In the genomic region with DNA sequence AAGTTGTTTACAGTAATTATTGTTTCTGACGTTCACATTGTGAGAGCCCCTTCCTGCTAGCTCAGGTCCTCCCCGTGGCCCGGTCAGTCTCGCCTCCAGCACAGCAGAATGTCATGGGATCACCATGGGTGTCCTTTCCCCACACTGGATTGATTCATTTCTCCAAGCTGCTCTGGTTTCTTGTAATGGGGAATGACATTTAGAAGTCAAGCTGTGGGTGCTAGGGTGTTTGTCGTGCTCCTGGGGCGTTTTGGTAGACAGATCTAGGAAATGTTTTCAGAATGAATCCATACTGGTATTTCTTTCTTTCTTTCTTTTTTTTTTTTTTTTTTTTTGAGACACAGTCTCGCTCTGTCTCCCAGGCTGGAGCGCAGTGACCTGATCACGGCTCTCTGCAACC, we compare ENCODE assay signal across 6 cellular contexts. TPM values are rescaled to one million over a fixed set of nuclear protein-coding genes. Genes with fewer than 3 reads are reported as not detected.
DNase-seq lines count a peak whose midpoint lies in the region; TF ChIP-seq lines count a peak whose summit lies in the region.
"Not testable (repeated sequence)": the region's sequence is repeated elsewhere in the genome, so short reads cannot be mapped to it uniquely, and the experiment has no call there.

No MANE protein-coding gene starts in this region.

- not testable (repeated sequence) for H3K79me2 ChIP-seq in MM.1S (ENCODE audit: low read length)

- not testable (repeated sequence) for DNase-seq in MM.1S, nephron progenitor cell
- peak; percentile 2 for DNase-seq in T1000 (lab: John Stamatoyannopoulos, UW)
- peak; percentile 2 to 7 for DNase-seq in activated T-cell treated with anti-CD3 and anti-CD28 coated beads, Interleukin-2, amount 50 U/mL, for 48 hours
- peak; percentile 88 for DNase-seq in foreskin melanocyte
- DNase-seq in testis = peak; percentile 1

- not testable (repeated sequence) for H3K4me3 Mint-ChIP-seq in nephron progenitor cell

- H3K27ac ChIP-seq in MM.1S (ENCODE audit: low read length) = peak overlapping the region; percentile 78; the same call in 1 of the 2 replicates
- not testable (repeated sequence) for H3K27ac ChIP-seq in testis

- not testable (repeated sequence) for H3K27me3 Mint-ChIP-seq in nephron progenitor cell (ENCODE audit: low read depth, poor library complexity)

- not testable (repeated sequence) for TF ChIP-seq CTCF in MM.1S (IDR thresholded peaks at IDR 0.05; ENCODE audit: low read length); nephron progenitor cell (IDR thresholded peaks at IDR 0.05); testis (IDR thresholded peaks at IDR 0.05)

- peak overlapping the region; percentile 71 for H3K27ac Mint-ChIP-seq in nephron progenitor cell

- H3K4me2 ChIP-seq in MM.1S (ENCODE audit: low read depth, low read length) = not testable (repeated sequence)

- intact Hi-C loops in testis (cut with DNase I; ENCODE audit: low total_unique reads) = not testable (repeated sequence)

- H4K20me1 ChIP-seq in MM.1S (ENCODE audit: insufficient read depth, low read length) = not testable (repeated sequence)

- not testable (repeated sequence) for H3K36me3 ChIP-seq in MM.1S (replicated peaks; ENCODE audit: insufficient read depth, low read length); testis (ENCODE audit: low read depth, missing control alignments)

- 89 to 98% methylated on average over 8 to 9 of the region's 9 CpGs for WGBS in testis, 2 donors

- H3K9me2 ChIP-seq in MM.1S (replicated peaks; ENCODE audit: insufficient read depth, low read length) = not testable (repeated sequence)

- peaks cover 27% of the 10 kb centered on the region for H3K4me1 ChIP-seq in MM.1S (ENCODE audit: low read length)
- not testable (repeated sequence) for H3K4me1 ChIP-seq in testis

- not testable (repeated sequence) for TF ChIP-seq POLR2A in testis (IDR thresholded peaks at IDR 0.05)

- not testable (repeated sequence) for H3K9me3 Mint-ChIP-seq in nephron progenitor cell

- H3K9ac ChIP-seq in MM.1S (ENCODE audit: low read length) = not testable (repeated sequence)

- H3K9me3 ChIP-seq in MM.1S (replicated peaks; ENCODE audit: insufficient read depth, low read length); testis: not testable (repeated sequence)

- not testable (repeated sequence) for H3K4me3 ChIP-seq in MM.1S (ENCODE audit: low read length); testis

- H3K4me1 Mint-ChIP-seq in nephron progenitor cell = not testable (repeated sequence)

- H3K27me3 ChIP-seq in MM.1S (replicated peaks; ENCODE audit: insufficient read depth, low read length); testis: not testable (repeated sequence)

- peaks cover 29% of the 10 kb centered on the region for H3K36me3 Mint-ChIP-seq in nephron progenitor cell (ENCODE audit: low read depth)

- peaks cover 16% of the 10 kb centered on the region; the same call in 1 of the 2 replicates for H3F3A ChIP-seq in MM.1S (ENCODE audit: insufficient read depth, low read length)

- not testable (repeated sequence) for H2AFZ ChIP-seq in MM.1S (ENCODE audit: low read length)

RNA-seq across cellular contexts. Expression of a gene that starts 25.1 kb away (rescaled TPM):
- total RNA-seq in testis = 10 to 100 TPM; 49.6 to 63.1 TPM
- polyA plus RNA-seq in testis (ENCODE audit: insufficient read depth, low read depth, low replicate concordance) = 19.7 TPM
